8 cellular contexts compared by ENCODE assay signal in genomic region chr2:201070966-201071304, GRCh38. TPM values are rescaled to one million over a fixed set of nuclear protein-coding genes. Genes with fewer than 3 reads are reported as not detected.
DNase-seq lines count a peak whose midpoint lies in the region; ATAC-seq and TF ChIP-seq lines count a peak whose summit lies in the region.

No MANE protein-coding gene starts in this region.

- TF ChIP-seq CTCF in breast epithelium (IDR thresholded peaks at IDR 0.05) = no peak
- no peak for TF ChIP-seq CTCF in uterus (IDR thresholded peaks at IDR 0.05)

- peak overlapping the region; percentile 96 for H3K4me3 Mint-ChIP-seq in memory B cell

- H3K27me3 ChIP-seq in breast epithelium = no peaks in the 10 kb centered on the region
- H3K27me3 ChIP-seq in uterus = no peaks in the 10 kb centered on the region

- peaks cover 22% of the 10 kb centered on the region for H3K4me1 Mint-ChIP-seq in memory B cell

- H3K9me3 Mint-ChIP-seq in memory B cell = no peaks in the 10 kb centered on the region

- H3K36me3 ChIP-seq in breast epithelium = no peaks in the 10 kb centered on the region
- H3K36me3 ChIP-seq in uterus = no peaks in the 10 kb centered on the region

- H3K4me3 ChIP-seq in breast epithelium (peak overlapping the region; percentile 88 to 95 (median 93)), uterus (peak overlapping the region; percentile 84 to 93)

- no peak for ATAC-seq in memory B cell (ENCODE audit: low read depth)

- H3K4me1 ChIP-seq in breast epithelium (peaks cover 0 to 12% of the 10 kb centered on the region in 2 donors), uterus (peaks cover 11 to 13% of the 10 kb centered on the region in 2 donors)

- H3K36me3 Mint-ChIP-seq in memory B cell = no peaks in the 10 kb centered on the region

- no peaks in the 10 kb centered on the region for H3K27me3 Mint-ChIP-seq in memory B cell

- peak; percentile 6 for DNase-seq in NCI-H1105 treated with DMSO at 0.1 percent for 48 hours (lab: John Stamatoyannopoulos, UW)
- DNase-seq in NCI-H1105 (lab: John Stamatoyannopoulos, UW) = no peak
- peak; percentile 6 for DNase-seq in NCI-H2029 (lab: John Stamatoyannopoulos, UW)
- no peak for DNase-seq in breast epithelium (ENCODE audit: low spot score in 2 of 2)
- DNase-seq in memory B cell (ENCODE audit: low spot score in 2 of 2) = no peak
- no peak for DNase-seq in uterus
- DNase-seq in amniotic stem cell (lab: John Stamatoyannopoulos, UW) = no peak
- DNase-seq in NCI-H1092 (lab: John Stamatoyannopoulos, UW) = no peak

- TF ChIP-seq POLR2A in breast epithelium (IDR thresholded peaks at IDR 0.05) (no peak), uterus (IDR thresholded peaks at IDR 0.05) (no peak)

- H3K9me3 ChIP-seq in breast epithelium (no peaks in the 10 kb centered on the region), uterus (no peaks in the 10 kb centered on the region)

- peak overlapping the region; percentile 86 to 90 for H3K27ac ChIP-seq in breast epithelium
- peak overlapping the region; percentile 88 to 89 for H3K27ac ChIP-seq in uterus

- intact Hi-C loops in breast epithelium (cut with DNase I; ENCODE audit: low total_unique reads) = no loop called here
- intact Hi-C loops in uterus (cut with DNase I; ENCODE audit: low total_unique reads) = no loop called here

- H3K27ac Mint-ChIP-seq in memory B cell = peak overlapping the region; percentile 96

RNA-seq across cellular contexts. Expression of gene HYCC2, which starts 0.5 kb away (rescaled TPM):
- total RNA-seq in breast epithelium (10 to 100 TPM; 16.4 to 38.7 (median 24.1) TPM), uterus (10 to 100 TPM in 2 of 4 donors, 1 to 10 TPM in 2; 2.8 to 36.3 (median 21.1) TPM)

RNA-seq across cellular contexts. Expression of gene NDUFB3, which starts 0.9 kb away (rescaled TPM):
- total RNA-seq in breast epithelium (10 to 100 TPM; 40.8 to 51.5 (median 41.4) TPM), uterus (100 to 1,000 TPM in 1 of 4 donors, 10 to 100 TPM in 3; 31.2 to 129 (median 38.3) TPM)

RNA-seq across cellular contexts. Expression of gene CFLAR, which starts 45.0 kb away (rescaled TPM):
- total RNA-seq in breast epithelium (100 to 1,000 TPM; 180 to 322 (median 207) TPM), uterus (100 to 1,000 TPM; 176 to 217 (median 201) TPM)

Comparison
In these comparisons a context has a peak if more than half of its experiments do, and no peak if none do; other contexts are left out.
1. DNase-seq: peak in NCI-H1105 treated with DMSO at 0.1 percent for 48 hours (single experiment) and NCI-H2029 (single experiment); none in NCI-H1105 (single experiment), breast epithelium (0 of 2), memory B cell (0 of 2), uterus (0 of 2), amniotic stem cell (single experiment) and NCI-H1092 (single experiment).